ENCODE assay signal across 8 cellular contexts in genomic region chr11:70709596-70709995, GRCh38.
"Had no signal": no experiment of that assay in that cellular context is flagged by ENCODE, and none has a peak within 500 bp of the region (broad histone marks: within the 10 kb centered on the region; RNA-seq: fewer than 3 reads in every experiment).

No MANE protein-coding gene starts in this region.

- H3K4me2 ChIP-seq: GM23338 had no signal

- ATAC-seq: GM23338 had no signal

- FAIRE-seq: H1, H54, HTR-8/SVneo had no signal

- H2AFZ ChIP-seq: GM23338 had no signal

- DNase-seq: H9, HCEC 1CT, KBM-7 had no signal

- H3K4me3 Mint-ChIP-seq: GM23338, H9, IgD-negative memory B cell had no signal

- H3K9me3 Mint-ChIP-seq: GM23338 had no signal

- H3K27ac Mint-ChIP-seq: GM23338, IgD-negative memory B cell had no signal

- H3K4me3 ChIP-seq: GM23338 had no signal
